8 cellular contexts compared by ENCODE assay signal in genomic region chr16:70437582-70438324, GRCh38. TPM values are rescaled to one million over a fixed set of nuclear protein-coding genes. Genes with fewer than 3 reads are reported as not detected.
DNase-seq lines count a peak whose midpoint lies in the region; ATAC-seq lines count a peak whose summit lies in the region.

No MANE protein-coding gene starts in this region.

- peak overlapping the region; percentile 88 to 95 (median 93) for H3K27ac Mint-ChIP-seq in CD4-positive, CD25-positive, alpha-beta regulatory T cell
- peak overlapping the region; percentile 77 for H3K27ac Mint-ChIP-seq in activated naive CD4-positive, alpha-beta T cell treated with anti-CD3 and anti-CD28 coated beads, Interleukin-2, amount 10 ng/mL, durations not matched to agents 7 days and 5 days

- no peaks in the 10 kb centered on the region for H3K27me3 Mint-ChIP-seq in CD4-positive, CD25-positive, alpha-beta regulatory T cell
- H3K27me3 Mint-ChIP-seq in activated naive CD4-positive, alpha-beta T cell treated with anti-CD3 and anti-CD28 coated beads, Interleukin-2, amount 10 ng/mL, durations not matched to agents 7 days and 5 days, result peaks cover 5% of the 10 kb centered on the region

- DNase-seq in CD4-positive, CD25-positive, alpha-beta regulatory T cell, result no peak
- DNase-seq in HT-29 (ENCODE audit: low spot score), result peak; percentile 26
- DNase-seq in activated naive CD4-positive, alpha-beta T cell treated with anti-CD3 and anti-CD28 coated beads, Interleukin-2, amount 10 ng/mL, durations not matched to agents 7 days and 5 days, result peak; percentile 29
- DNase-seq in stimulated activated CD8-positive, alpha-beta memory T cell treated with anti-CD3 and anti-CD28 coated beads, Interleukin-4, amount 100 ng/mL, for 48 hours, result peak; percentile 46
- no peak for DNase-seq in NCI-H146 (lab: John Stamatoyannopoulos, UW)
- DNase-seq in COLO829 (ENCODE audit: low spot score), result no peak

- H3K4me1 Mint-ChIP-seq in CD4-positive, CD25-positive, alpha-beta regulatory T cell, result peaks cover 4 to 61% (median 38%) of the 10 kb centered on the region in 4 donors
- peaks cover 49% of the 10 kb centered on the region for H3K4me1 Mint-ChIP-seq in activated naive CD4-positive, alpha-beta T cell treated with anti-CD3 and anti-CD28 coated beads, Interleukin-2, amount 10 ng/mL, durations not matched to agents 7 days and 5 days

- no peak for ATAC-seq in CD4-positive, CD25-positive, alpha-beta regulatory T cell (ENCODE audit: low read depth in 2 of 2)
- ATAC-seq in GM21423 (IDR thresholded peaks at IDR 0.05; ENCODE audit: unreplicated experiment), result no peak

- peaks cover 0 to 2% (median 0%) of the 10 kb centered on the region in 7 donors for H3K9me3 Mint-ChIP-seq in CD4-positive, CD25-positive, alpha-beta regulatory T cell
- H3K9me3 Mint-ChIP-seq in activated naive CD4-positive, alpha-beta T cell treated with anti-CD3 and anti-CD28 coated beads, Interleukin-2, amount 10 ng/mL, durations not matched to agents 7 days and 5 days, result no peaks in the 10 kb centered on the region

- peaks cover 40% of the 10 kb centered on the region for H3K4me1 ChIP-seq in CD4-positive, CD25-positive, alpha-beta regulatory T cell (ENCODE audit: control insufficient read depth, insufficient read depth, low read length, poor library complexity, severe bottlenecking)

- H3K36me3 ChIP-seq in CD4-positive, CD25-positive, alpha-beta regulatory T cell (ENCODE audit: control insufficient read depth, insufficient read depth, low read length), result peaks cover 6% of the 10 kb centered on the region

- peaks cover 8% of the 10 kb centered on the region for H3K36me3 Mint-ChIP-seq in CD4-positive, CD25-positive, alpha-beta regulatory T cell
- H3K36me3 Mint-ChIP-seq in activated naive CD4-positive, alpha-beta T cell treated with anti-CD3 and anti-CD28 coated beads, Interleukin-2, amount 10 ng/mL, durations not matched to agents 7 days and 5 days, result peaks cover 22% of the 10 kb centered on the region

- H3K27ac ChIP-seq in CD4-positive, CD25-positive, alpha-beta regulatory T cell (ENCODE audit: insufficient read depth, low read length, poor library complexity, severe bottlenecking), result peak overlapping the region; percentile 57

- peak overlapping the region; percentile 89 for H3K4me3 ChIP-seq in CD4-positive, CD25-positive, alpha-beta regulatory T cell (ENCODE audit: low read depth, low read length)
- H3K4me3 ChIP-seq in iPS-18c (ENCODE audit: insufficient read depth, low read depth, low read length), result peak overlapping the region; percentile 66

- CTCF ChIA-PET in activated naive CD4-positive, alpha-beta T cell treated with anti-CD3 and anti-CD28 coated beads, Interleukin-2, amount 10 ng/mL, durations not matched to agents 7 days and 5 days (lab: Charles Lee), result interaction anchor here (0.8 to 1.6 kb wide), 6 partner anchors 29 to 217 kb away, joined by 3 to 6 read pairs (median 3); no protein-coding TSS in a partner anchor

- H3K9me3 ChIP-seq in CD4-positive, CD25-positive, alpha-beta regulatory T cell (ENCODE audit: control insufficient read depth in 2 of 2, low read length in 2 of 2), result no peaks in the 10 kb centered on the region
- no peaks in the 10 kb centered on the region for H3K9me3 ChIP-seq in iPS-18c (ENCODE audit: control insufficient read depth, insufficient read depth, low read length)

- peak overlapping the region; percentile 96 to 99 (median 98) for H3K4me3 Mint-ChIP-seq in CD4-positive, CD25-positive, alpha-beta regulatory T cell
- peak overlapping the region; percentile 95 for H3K4me3 Mint-ChIP-seq in activated naive CD4-positive, alpha-beta T cell treated with anti-CD3 and anti-CD28 coated beads, Interleukin-2, amount 10 ng/mL, durations not matched to agents 7 days and 5 days

- no peaks in the 10 kb centered on the region for H3K27me3 ChIP-seq in CD4-positive, CD25-positive, alpha-beta regulatory T cell (ENCODE audit: control insufficient read depth, insufficient read depth, low read length)

RNA-seq across cellular contexts. Expression of gene ST3GAL2, which starts 1.1 kb away (rescaled TPM):
- 22.1 TPM for total RNA-seq in CD4-positive, CD25-positive, alpha-beta regulatory T cell
- polyA plus RNA-seq in CD4-positive, CD25-positive, alpha-beta regulatory T cell, result 10 to 100 TPM; 10.5 to 17.5 (median 14.6) TPM
- total RNA-seq in HT-29 (2014; rRNA removed; shearing (Covaris generic)), result 54.7 and 84.7 TPM in 2 replicates

RNA-seq across cellular contexts. Expression of gene FCSK, which starts 16.6 kb away (rescaled TPM):
- total RNA-seq in CD4-positive, CD25-positive, alpha-beta regulatory T cell, result 28.5 TPM
- polyA plus RNA-seq in CD4-positive, CD25-positive, alpha-beta regulatory T cell, result 10 to 100 TPM in 1 of 4 donors, 1 to 10 TPM in 3; 5.7 to 11.5 (median 7.7) TPM
- 21.4 and 25.6 TPM in 2 replicates for total RNA-seq in HT-29 (2014; rRNA removed; shearing (Covaris generic))

Comparison
In these comparisons a context has a peak if more than half of its experiments do, and no peak if none do; other contexts are left out.
1. DNase-seq: peak in HT-29 (single experiment), activated naive CD4-positive, alpha-beta T cell treated with anti-CD3 and anti-CD28 coated beads, Interleukin-2, amount 10 ng/mL, durations not matched to agents 7 days and 5 days (single experiment) and stimulated activated CD8-positive, alpha-beta memory T cell treated with anti-CD3 and anti-CD28 coated beads, Interleukin-4, amount 100 ng/mL, for 48 hours (single experiment); none in CD4-positive, CD25-positive, alpha-beta regulatory T cell (0 of 3), NCI-H146 (single experiment) and COLO829 (single experiment).